8 cellular contexts compared by ENCODE assay signal in genomic region chr10:80077869-80078447, GRCh38. TPM values are rescaled to one million over a fixed set of nuclear protein-coding genes. Genes with fewer than 3 reads are reported as not detected.
DNase-seq lines count a peak whose midpoint lies in the region; ATAC-seq lines count a peak whose summit lies in the region.

No MANE protein-coding gene starts in this region.

- no peaks in the 10 kb centered on the region for H3K36me3 Mint-ChIP-seq in activated CD4-positive, alpha-beta memory T cell treated with anti-CD3 and anti-CD28 coated beads, Interleukin-2, amount 10 ng/mL, durations not matched to agents 7 days and 5 days (ENCODE audit: low read depth)

- POLR2A ChIA-PET in activated CD4-positive, alpha-beta memory T cell treated with anti-CD3 and anti-CD28 coated beads, Interleukin-2, amount 10 ng/mL, durations not matched to agents 7 days and 5 days (lab: Charles Lee), result no interaction called here

- H3K27ac Mint-ChIP-seq in activated CD4-positive, alpha-beta memory T cell treated with anti-CD3 and anti-CD28 coated beads, Interleukin-2, amount 10 ng/mL, durations not matched to agents 7 days and 5 days, result peak overlapping the region; percentile 73

- H3K4me3 ChIP-seq in iPS-18a (ENCODE audit: low read length) (peak overlapping the region; percentile 92), stomach smooth muscle (ENCODE audit: low read length in 2 of 2) (peak overlapping the region; percentile 75 to 86)

- intact Hi-C loops in posterior cingulate gyrus (cut with DNase I), result no loop called here

- H3K4me3 Mint-ChIP-seq in activated CD4-positive, alpha-beta memory T cell treated with anti-CD3 and anti-CD28 coated beads, Interleukin-2, amount 10 ng/mL, durations not matched to agents 7 days and 5 days, result peak overlapping the region; percentile 92

- peak overlapping the region; percentile 90 for H3K9ac ChIP-seq in iPS-18a (ENCODE audit: low read length)
- H3K9ac ChIP-seq in stomach smooth muscle (ENCODE audit: low read length in 2 of 2), result peak overlapping the region; percentile 96 to 98

- H3K27ac ChIP-seq in iPS-18a (ENCODE audit: low read length) (peak overlapping the region; percentile 84), stomach smooth muscle (ENCODE audit: low read length) (peak overlapping the region; percentile 98)

- CTCF ChIA-PET in activated CD4-positive, alpha-beta memory T cell treated with anti-CD3 and anti-CD28 coated beads, Interleukin-2, amount 10 ng/mL, durations not matched to agents 7 days and 5 days (lab: Charles Lee), result interaction anchor here (2.3 kb wide), 1 partner anchor 10 kb away, joined by 8 read pairs; no protein-coding TSS in a partner anchor

- H3K4me1 ChIP-seq in iPS-18a (ENCODE audit: control insufficient read depth, low read depth, low read length) (peaks cover 5% of the 10 kb centered on the region), stomach smooth muscle (ENCODE audit: control insufficient read depth, insufficient read depth, low read length) (peaks cover 9% of the 10 kb centered on the region)

- peaks cover 29% of the 10 kb centered on the region for H3K4me1 Mint-ChIP-seq in activated CD4-positive, alpha-beta memory T cell treated with anti-CD3 and anti-CD28 coated beads, Interleukin-2, amount 10 ng/mL, durations not matched to agents 7 days and 5 days

- H3K9me3 ChIP-seq in iPS-18a (ENCODE audit: control insufficient read depth, low read depth, low read length) (no peaks in the 10 kb centered on the region), stomach smooth muscle (ENCODE audit: control insufficient read depth in 2 of 2, low read length in 2 of 2) (no peaks in the 10 kb centered on the region)

- no peaks in the 10 kb centered on the region for H3K27me3 Mint-ChIP-seq in activated CD4-positive, alpha-beta memory T cell treated with anti-CD3 and anti-CD28 coated beads, Interleukin-2, amount 10 ng/mL, durations not matched to agents 7 days and 5 days

- H3K27me3 ChIP-seq in iPS-18a (ENCODE audit: control insufficient read depth, insufficient read depth, low read length) (no peaks in the 10 kb centered on the region), stomach smooth muscle (ENCODE audit: control insufficient read depth in 1 of 2, insufficient read depth in 2 of 2, low read length in 2 of 2) (no peaks in the 10 kb centered on the region)

- DNase-seq in DMS153 treated with DMSO at 0.1 percent for 48 hours (lab: John Stamatoyannopoulos, UW; ENCODE audit: unreplicated experiment) (peak; percentile 65), DMS153 (lab: John Stamatoyannopoulos, UW) (no peak), posterior cingulate gyrus (no peak)
- DNase-seq in activated CD4-positive, alpha-beta memory T cell treated with anti-CD3 and anti-CD28 coated beads, Interleukin-2, amount 10 ng/mL, durations not matched to agents 7 days and 5 days, result no peak
- DNase-seq in activated CD8-positive, alpha-beta memory T cell treated with anti-CD3 and anti-CD28 coated beads for 24 hours, result no peak

- H3K36me3 ChIP-seq in iPS-18a (ENCODE audit: control insufficient read depth, low read depth, low read length), result peaks cover 6% of the 10 kb centered on the region
- H3K36me3 ChIP-seq in stomach smooth muscle (ENCODE audit: control insufficient read depth in 2 of 2, insufficient read depth in 2 of 2, low read length in 2 of 2), result no peaks in the 10 kb centered on the region

- no peaks in the 10 kb centered on the region for H3K9me3 Mint-ChIP-seq in activated CD4-positive, alpha-beta memory T cell treated with anti-CD3 and anti-CD28 coated beads, Interleukin-2, amount 10 ng/mL, durations not matched to agents 7 days and 5 days

- ATAC-seq in HG02642 (IDR thresholded peaks at IDR 0.05; ENCODE audit: poor library complexity, unreplicated experiment), result no peak

RNA-seq across cellular contexts. Expression of gene TMEM254, which starts 0.5 kb away (rescaled TPM):
- total RNA-seq in activated CD4-positive, alpha-beta memory T cell treated with anti-CD3 and anti-CD28 coated beads, Interleukin-2, amount 10 ng/mL, durations not matched to agents 7 days and 5 days, result 10 to 100 TPM; 15.0 to 18.3 TPM

RNA-seq across cellular contexts. Expression of gene PLAC9, which starts 54.6 kb away (rescaled TPM):
- total RNA-seq in activated CD4-positive, alpha-beta memory T cell treated with anti-CD3 and anti-CD28 coated beads, Interleukin-2, amount 10 ng/mL, durations not matched to agents 7 days and 5 days, result not detected
